ENCODE assay signal across 8 cellular contexts in the genomic region with DNA sequence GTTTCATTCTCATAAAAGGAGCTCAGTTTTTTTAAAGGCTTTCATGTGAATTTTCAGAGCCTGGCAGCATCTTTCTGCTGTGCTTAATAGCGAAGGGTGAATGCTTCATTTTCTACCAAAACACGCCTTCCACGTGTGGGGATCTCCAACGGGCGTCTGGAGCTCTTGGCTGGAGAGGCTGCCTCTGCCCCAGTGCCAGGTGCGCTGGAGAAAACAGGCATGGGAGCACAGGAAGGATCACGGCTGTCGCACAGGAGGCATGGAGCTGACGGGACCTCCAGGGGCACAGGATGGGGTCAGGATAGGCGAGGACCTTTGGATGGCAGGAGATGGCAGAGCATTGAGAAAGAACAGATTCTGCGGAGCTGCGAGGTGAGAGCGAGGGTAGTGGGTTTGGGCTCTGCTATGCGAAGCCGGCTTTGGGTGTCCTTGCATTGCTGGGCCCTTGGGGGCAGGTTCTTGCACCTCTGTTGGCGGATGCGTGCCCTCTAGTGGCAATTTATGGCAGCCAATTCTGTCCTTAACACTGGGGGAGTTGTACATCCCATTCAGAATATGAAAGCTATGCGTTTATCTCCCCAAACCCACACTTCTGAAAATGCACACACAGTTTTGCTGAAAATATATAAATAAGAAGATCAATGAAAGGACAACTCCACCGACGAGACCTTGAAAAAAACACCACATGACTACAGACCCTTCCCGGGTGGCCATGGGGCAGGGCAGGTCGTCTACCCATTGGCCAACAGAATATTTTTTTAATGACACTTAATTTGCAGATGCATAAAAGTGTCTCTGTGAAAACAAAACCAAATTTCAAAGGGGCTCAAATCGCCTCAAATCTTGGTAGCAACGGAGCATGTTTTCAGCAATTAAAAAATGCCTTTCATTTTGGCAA.
DNase-seq lines count a peak whose midpoint lies in the region; ATAC-seq and TF ChIP-seq lines count a peak whose summit lies in the region.

No MANE protein-coding gene starts in this region.

- no peaks in the 10 kb centered on the region for H3K27me3 ChIP-seq in SJCRH30
- H3K27me3 ChIP-seq in vagina = no peaks in the 10 kb centered on the region

- H3K4me3 Mint-ChIP-seq in mesothelial cell of epicardium = peak overlapping the region; percentile 10

- H3K27ac ChIP-seq in SJCRH30 (no peak overlapping the region), vagina (no peak overlapping the region)

- H3K36me3 ChIP-seq in SJCRH30 = no peaks in the 10 kb centered on the region
- H3K36me3 ChIP-seq in vagina = no peaks in the 10 kb centered on the region

- peak; percentile 78 for ATAC-seq in GM21515 (IDR thresholded peaks at IDR 0.05; ENCODE audit: unreplicated experiment)

- no peaks in the 10 kb centered on the region for H3K27me3 Mint-ChIP-seq in mesothelial cell of epicardium (ENCODE audit: low read depth)

- H3K4me1 ChIP-seq in SJCRH30 (no peaks in the 10 kb centered on the region), vagina (no peaks in the 10 kb centered on the region)

- TF ChIP-seq CTCF in mesothelial cell of epicardium (IDR thresholded peaks at IDR 0.05; ENCODE audit: unreplicated experiment) (peak; percentile 58), vagina (IDR thresholded peaks at IDR 0.05) (no peak)

- H3K4me1 Mint-ChIP-seq in mesothelial cell of epicardium = peaks cover 18% of the 10 kb centered on the region

- DNase-seq in NCI-H2227 (lab: John Stamatoyannopoulos, UW; ENCODE audit: unreplicated experiment) = peak; percentile 6
- DNase-seq in NCI-H2227 treated with DMSO at 0.1 percent for 48 hours (lab: John Stamatoyannopoulos, UW) = no peak
- DNase-seq in Jurkat, Clone E6-1 (ENCODE audit: low read depth, low spot score) = peak; percentile 63
- DNase-seq in SJCRH30 = peak; percentile 40 to 66
- DNase-seq in dermis blood vessel endothelial cell = peak; percentile 81
- peak in 1 of 2 experiments; percentile 50 for DNase-seq in mesothelial cell of epicardium (ENCODE audit: low spot score in 2 of 2, unreplicated experiment in 2 of 2)
- no peak for DNase-seq in vagina (ENCODE audit: extremely low spot score in 2 of 2)

- no peak overlapping the region for H3K27ac Mint-ChIP-seq in mesothelial cell of epicardium

- no peaks in the 10 kb centered on the region for H3K9me3 Mint-ChIP-seq in mesothelial cell of epicardium

- intact Hi-C loops in vagina (cut with DNase I) = no loop called here

- TF ChIP-seq POLR2A in vagina (IDR thresholded peaks at IDR 0.05) = no peak

- no peak overlapping the region for H3K4me3 ChIP-seq in Jurkat, Clone E6-1 (ENCODE audit: low read length)
- H3K4me3 ChIP-seq in SJCRH30 (no peak overlapping the region), vagina (no peak overlapping the region)

- H3K36me3 Mint-ChIP-seq in mesothelial cell of epicardium = no peaks in the 10 kb centered on the region

- H3K9me3 ChIP-seq in SJCRH30 (replicated peaks) (no peaks in the 10 kb centered on the region), vagina (no peaks in the 10 kb centered on the region)

Comparison
In these comparisons a context has a peak if more than half of its experiments do, and no peak if none do; other contexts are left out.
1. DNase-seq: peak in NCI-H2227 (single experiment), Jurkat, Clone E6-1 (single experiment), SJCRH30 (2 of 2) and dermis blood vessel endothelial cell (single experiment); none in NCI-H2227 treated with DMSO at 0.1 percent for 48 hours (single experiment) and vagina (0 of 2).